ENCODE assay signal across 11 cellular contexts in genomic region chr1:51578383-51579109, GRCh38. TPM values are rescaled to one million over a fixed set of nuclear protein-coding genes. Genes with fewer than 3 reads are reported as not detected.
DNase-seq lines count a peak whose midpoint lies in the region; ATAC-seq, FAIRE-seq and TF ChIP-seq lines count a peak whose summit lies in the region.
"Had no signal": no experiment of that assay in that cellular context is flagged by ENCODE, and none has a peak within 500 bp of the region (broad histone marks: within the 10 kb centered on the region; RNA-seq: fewer than 3 reads in every experiment).

No MANE protein-coding gene starts in this region.

- DNase-seq in K562 (ENCODE audit: extremely low read depth in 1 of 4, low spot score in 3 of 4) (peak in 1 of 4 experiments; percentile 28), lower leg skin (ENCODE audit: low spot score in 2 of 2) (no peak), posterior cingulate gyrus (no peak), iPS-NIHi11 (ENCODE audit: low spot score) (no peak)
- DNase-seq in stimulated activated CD8-positive, alpha-beta memory T cell treated with anti-CD3 and anti-CD28 coated beads, Interleukin-4, amount 100 ng/mL, for 48 hours = no peak
- DNase-seq: activated CD4-positive, alpha-beta T cell treated with anti-CD3 and anti-CD28 coated beads for 1 hour; NCI-H446 treated with DMSO at 0.1 percent for 48 hours; nephron progenitor cell had no signal

- TF ChIP-seq EP300 in K562 (IDR thresholded peaks at IDR 0.05; ENCODE audit: low read length) = no peak

- WGBS in K562 (ENCODE audit: insufficient coverage, low coverage, missing lambda C conversion rate) = 16% methylated on average over 3 of the region's 3 CpGs
- WGBS in lower leg skin, 2 donors = 61 to 64% methylated on average over 3 of the region's 3 CpGs

- FAIRE-seq in K562 (lab: Jason Lieb, UNC) = no peak

- no peak overlapping the region for H3K4me3 ChIP-seq in K562
- H3K4me3 ChIP-seq in lower leg skin (ENCODE audit: low read depth, poor library complexity, severe bottlenecking) = no peak overlapping the region

- POLR2A ChIA-PET in K562 (lab: Yijun Ruan, JAX) = interaction anchor here (0.6 to 2.0 kb wide), 4 partner anchors 9 to 263 kb away, joined by 3 to 6 read pairs (median 3); no protein-coding TSS in a partner anchor

- H3K79me2 ChIP-seq in K562 (ENCODE audit: control insufficient read depth, insufficient read depth, low read length) = no peaks in the 10 kb centered on the region

- H3K9ac ChIP-seq in K562 (ENCODE audit: insufficient read depth in 1 of 2, low read depth in 2 of 2, low read length in 2 of 2) = no peak overlapping the region

- TF ChIP-seq POLR2A in K562 (conservative IDR thresholded peaks at IDR 0.05) (no peak), lower leg skin (IDR thresholded peaks at IDR 0.05) (no peak)

- TF ChIP-seq CTCF in K562 (IDR thresholded peaks at IDR 0.05 in 2 of 3, conservative IDR thresholded peaks at IDR 0.05 in 1 of 3; ENCODE audit: insufficient read depth in 2 of 3, low read depth in 1 of 3, low read length in 3 of 3) (no peak), lower leg skin (IDR thresholded peaks at IDR 0.05) (no peak)

- H3K9me3 ChIP-seq in K562 (replicated peaks; ENCODE audit: control insufficient read depth, insufficient read depth, low read depth, low read length) = no peaks in the 10 kb centered on the region

- intact Hi-C loops in K562 (cut with micrococcal nuclease) (no loop called here), lower leg skin (cut with DNase I; ENCODE audit: low total_unique reads) (no loop called here), posterior cingulate gyrus (cut with DNase I) (no loop called here)

- H3K27me3 ChIP-seq in K562 (ENCODE audit: control insufficient read depth in 2 of 2, insufficient read depth in 2 of 2, low read length in 2 of 2) = no peaks in the 10 kb centered on the region

- H3K9me1 ChIP-seq in K562 (ENCODE audit: control insufficient read depth, insufficient read depth, low read length) = no peaks in the 10 kb centered on the region

- no peaks in the 10 kb centered on the region for H3K36me3 ChIP-seq in K562 (ENCODE audit: control insufficient read depth, insufficient read depth, low read length)

- no peak overlapping the region; the same call in 1 of the 2 replicates for H3K4me2 ChIP-seq in K562 (ENCODE audit: insufficient read depth, low read length)

- ATAC-seq in GM18508 (IDR thresholded peaks at IDR 0.05; ENCODE audit: insufficient read depth, unreplicated experiment) = peak; percentile 78
- peak; percentile 80 for ATAC-seq in GM21529 (IDR thresholded peaks at IDR 0.05; ENCODE audit: unreplicated experiment)
- ATAC-seq in HG03439 (IDR thresholded peaks at IDR 0.05; ENCODE audit: unreplicated experiment) = peak; percentile 63
- peak; percentile 60 for ATAC-seq in K562

- no peak overlapping the region for H3K27ac ChIP-seq in K562 (ENCODE audit: extremely low read depth, low read depth, low read length)

- no peak overlapping the region for H2AFZ ChIP-seq in K562 (ENCODE audit: low read depth, low read length)

- TF ChIP-seq RAD21 in K562 (CRISPR knock-in tag; conservative IDR thresholded peaks at IDR 0.05 in 1 of 2, IDR thresholded peaks at IDR 0.05 in 1 of 2) = no peak

- in situ Hi-C loops in K562 (cut with MboI) = no loop called here

- no TSS peak for BruUV-seq in K562 (replicated peaks; lab: Mats Ljungman, UMichigan)

- CTCF ChIA-PET in K562 (lab: Yijun Ruan, JAX; ENCODE audit: low intra/inter-chr PET ratio) = no interaction called here

- peaks cover 3 to 16% of the 10 kb centered on the region in 2 experiments; a peak in 3 of 5 replicates for H3K4me1 ChIP-seq in K562 (replicated peaks in 1 of 2; ENCODE audit: control insufficient read depth in 2 of 2, insufficient read depth in 2 of 2, low read length in 2 of 2)

- H4K20me1 ChIP-seq in K562 (replicated peaks; ENCODE audit: control insufficient read depth, insufficient read depth, low read length) = no peaks in the 10 kb centered on the region

TF ChIP-seq in K562, 482 proteins besides CTCF, POLR2A, EP300 and RAD21 (continues in another document):
- TF ChIP-seq SPI1 (IDR thresholded peaks at IDR 0.05; ENCODE audit: borderline replicate concordance, low read depth, low read length) = peak; percentile 88
- 0 out of 2 replicates have a peak, but pooled peaks have one; percentile 2 for TF ChIP-seq CBFA2T3 (IDR thresholded peaks at IDR 0.05)
- no peak for TF ChIP-seq MCM5 (IDR thresholded peaks at IDR 0.05; ENCODE audit: low read depth)
- TF ChIP-seq, protein P1, sequence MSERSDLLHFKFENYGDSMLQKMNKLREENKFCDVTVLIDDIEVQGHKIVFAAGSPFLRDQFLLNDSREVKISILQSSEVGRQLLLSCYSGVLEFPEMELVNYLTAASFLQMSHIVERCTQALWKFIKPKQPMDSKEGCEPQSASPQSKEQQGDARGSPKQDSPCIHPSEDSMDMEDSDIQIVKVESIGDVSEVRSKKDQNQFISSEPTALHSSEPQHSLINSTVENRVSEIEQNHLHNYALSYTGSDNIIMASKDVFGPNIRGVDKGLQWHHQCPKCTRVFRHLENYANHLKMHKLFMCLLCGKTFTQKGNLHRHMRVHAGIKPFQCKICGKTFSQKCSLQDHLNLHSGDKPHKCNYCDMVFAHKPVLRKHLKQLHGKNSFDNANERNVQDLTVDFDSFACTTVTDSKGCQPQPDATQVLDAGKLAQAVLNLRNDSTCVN (CRISPR knock-in tag; IDR thresholded peaks at IDR 0.05) = no peak
- no peak for TF ChIP-seq SMARCB1 (IDR thresholded peaks at IDR 0.05; ENCODE audit: insufficient read length, low read depth)
- TF ChIP-seq ELF1 (tag; IDR thresholded peaks at IDR 0.05) = 0 out of 2 replicates have a peak, but pooled peaks have one; percentile 43
- TF ChIP-seq TAL1 (IDR thresholded peaks at IDR 0.05) = no peak
- TF ChIP-seq SP2 (IDR thresholded peaks at IDR 0.05; ENCODE audit: extremely low read depth, low read depth, low read length, poor library complexity, severe bottlenecking) = no peak
- no peak for TF ChIP-seq ZNF239 (CRISPR knock-in tag; IDR thresholded peaks at IDR 0.05)
- TF ChIP-seq TFE3 (CRISPR knock-in tag; IDR thresholded peaks at IDR 0.05) = no peak

RNA-seq across cellular contexts. Expression of gene OSBPL9, which starts 38.3 kb away (rescaled TPM):
- total RNA-seq in K562 (2011; cell fraction: chromatin; rRNA removed; ENCODE audit: low replicate concordance) = 130 and 303 TPM in 2 replicates
- 63.4 and 95.5 TPM in 2 replicates for total RNA-seq in K562 (2011; cell fraction: nucleolus; rRNA removed)
- total RNA-seq in K562 (2011; cell fraction: nucleoplasm; rRNA removed) = 155 and 245 TPM in 2 replicates
- total RNA-seq in K562 (2014; rRNA removed) (170 and 185 TPM in 2 replicates), K562 (2014; rRNA removed; fragmentation: Illumina TruSeq; extraction: Trizol) (210 and 239 TPM in 2 replicates), K562 (2015; rRNA removed; fragmentation: Illumina TruSeq; extraction: Trizol) (209 and 211 TPM in 2 replicates), K562 (2021) (131 and 136 TPM in 2 replicates), lower leg skin (10 to 100 TPM; 35.9 to 56.9 (median 46.9) TPM)
- polyA plus RNA-seq in K562 (2011; rRNA removed) (194 and 219 TPM in 2 replicates), K562 (2014; fragmentation: Illumina TruSeq; extraction: Trizol) (209 and 217 TPM in 2 replicates), K562 (2014; fragmentation: Nextera tagmentation; extraction: Ambion mirVana) (10 to 100 TPM; 43.9 to 66.2 TPM), K562 (2014; rRNA removed) (140 and 148 TPM in 2 replicates)
- polyA plus RNA-seq in K562 (2011; cell fraction: cytosol; rRNA removed) = 158 and 177 TPM in 2 replicates
- polyA plus RNA-seq in K562 (2011; cell fraction: nucleus; rRNA removed) = 148 and 218 TPM in 2 replicates
- 109 and 119 TPM in 2 replicates for polyA plus RNA-seq in K562 (2012)
- polyA minus RNA-seq in K562 (2011; rRNA and poly(A)+ RNA removed) = 239 and 277 TPM in 2 replicates
- polyA minus RNA-seq in K562 (2011; cell fraction: cytosol; rRNA and poly(A)+ RNA removed) = 116 and 142 TPM in 2 replicates
- polyA minus RNA-seq in K562 (2011; cell fraction: nucleus; rRNA and poly(A)+ RNA removed) = 109 and 204 TPM in 2 replicates

RNA-seq across cellular contexts. Expression of gene EPS15, which starts 59.5 kb away (rescaled TPM):
- 166 and 354 TPM in 2 replicates for total RNA-seq in K562 (2011; cell fraction: chromatin; rRNA removed; ENCODE audit: low replicate concordance)
- total RNA-seq in K562 (2011; cell fraction: nucleolus; rRNA removed) = 42.5 and 54.6 TPM in 2 replicates
- total RNA-seq in K562 (2011; cell fraction: nucleoplasm; rRNA removed) = 102 and 104 TPM in 2 replicates
- total RNA-seq in K562 (2014; rRNA removed) (31.0 and 31.1 TPM in 2 replicates), K562 (2014; rRNA removed; fragmentation: Illumina TruSeq; extraction: Trizol) (55.0 and 67.0 TPM in 2 replicates), K562 (2015; rRNA removed; fragmentation: Illumina TruSeq; extraction: Trizol) (43.0 and 47.7 TPM in 2 replicates), K562 (2021) (59.7 and 69.0 TPM in 2 replicates), lower leg skin (10 to 100 TPM; 56.9 to 80.5 (median 64.3) TPM)
- polyA plus RNA-seq in K562 (2011; rRNA removed) (46.6 and 64.5 TPM in 2 replicates), K562 (2014; fragmentation: Illumina TruSeq; extraction: Trizol) (41.2 and 41.7 TPM in 2 replicates), K562 (2014; fragmentation: Nextera tagmentation; extraction: Ambion mirVana) (10 to 100 TPM; 23.1 to 31.6 TPM), K562 (2014; rRNA removed) (33.6 and 33.9 TPM in 2 replicates)
- 12.8 and 22.2 TPM in 2 replicates for polyA plus RNA-seq in K562 (2011; cell fraction: cytosol; rRNA removed)
- polyA plus RNA-seq in K562 (2011; cell fraction: nucleus; rRNA removed) = 32.0 and 36.8 TPM in 2 replicates
- 26.7 and 38.3 TPM in 2 replicates for polyA plus RNA-seq in K562 (2012)
- 141 and 149 TPM in 2 replicates for polyA minus RNA-seq in K562 (2011; rRNA and poly(A)+ RNA removed)
- 49.4 and 55.8 TPM in 2 replicates for polyA minus RNA-seq in K562 (2011; cell fraction: cytosol; rRNA and poly(A)+ RNA removed)
- polyA minus RNA-seq in K562 (2011; cell fraction: nucleus; rRNA and poly(A)+ RNA removed) = 34.7 and 51.0 TPM in 2 replicates
